23 cellular contexts compared by ENCODE assay signal in genomic region chr5:54659651-54660050, GRCh38.
DNase-seq lines count a peak whose midpoint lies in the region; ATAC-seq and TF ChIP-seq lines count a peak whose summit lies in the region.
"Had no signal": no experiment of that assay in that cellular context is flagged by ENCODE, and none has a peak within 500 bp of the region (broad histone marks: within the 10 kb centered on the region; RNA-seq: fewer than 3 reads in every experiment).

No MANE protein-coding gene starts in this region.

- TF ChIP-seq CTCF in left ventricle myocardium inferior (IDR thresholded peaks at IDR 0.05; ENCODE audit: borderline replicate concordance): no peak
- no peak for TF ChIP-seq CTCF in fibroblast of lung (conservative IDR thresholded peaks at IDR 0.05 in 1 of 2, IDR thresholded peaks at IDR 0.05 in 1 of 2; ENCODE audit: low read depth in 1 of 2, low read length in 2 of 2)
- TF ChIP-seq CTCF in progenitor cell of endocrine pancreas (IDR thresholded peaks at IDR 0.05; ENCODE audit: unreplicated experiment): no peak
- no peak for TF ChIP-seq CTCF in GM13977 (IDR thresholded peaks at IDR 0.05; ENCODE audit: extremely low read depth, insufficient read depth, missing control alignments)

- intact Hi-C loops in right cardiac atrium (cut with DNase I): no loop called here
- intact Hi-C loops in left ventricle myocardium inferior (cut with micrococcal nuclease): loop anchor here (10.0 kb wide), 1 partner anchor 135 kb away; no protein-coding TSS in a partner anchor

- 63% methylated on average over 4 of the region's 4 CpGs for WGBS in right cardiac atrium

- ATAC-seq in right cardiac atrium (no peak), GM21737 (IDR thresholded peaks at IDR 0.05; ENCODE audit: unreplicated experiment) (no peak)
- ATAC-seq in stimulated activated memory B cell treated with anti-CD40 and anti-IgM and Interleukin-4, amounts not matched to agents 10 μg/mL and 1 μg/mL and 100 μg/mL, for 72 hours: no peak
- ATAC-seq: activated naive CD4-positive, alpha-beta T cell treated with anti-CD3 and anti-CD28 coated beads, Interleukin-2, amount 50 U/mL, for 72 hours; effector memory CD8-positive, alpha-beta T cell; heart left ventricle; psoas muscle; stimulated activated naive B cell treated with anti-CD40 and anti-IgM and Interleukin-4, amounts not matched to agents 10 μg/mL and 1 μg/mL and 100 μg/mL, for 72 hours had no signal

- no peak overlapping the region for H3K4me3 ChIP-seq in right cardiac atrium (ENCODE audit: low read length)
- H3K4me3 ChIP-seq in left ventricle myocardium inferior: no peak overlapping the region
- H3K4me3 ChIP-seq in fibroblast of lung (replicated peaks in 1 of 4; ENCODE audit: control extremely low read depth in 1 of 4, insufficient read depth in 1 of 4, low read depth in 3 of 4, low read length in 4 of 4): no peak overlapping the region
- H3K4me3 ChIP-seq: BLaER1, heart left ventricle, psoas muscle, smooth muscle cell, tibial nerve had no signal

- H3K9me3 ChIP-seq in right cardiac atrium (ENCODE audit: control insufficient read depth, low read length) (no peaks in the 10 kb centered on the region), left ventricle myocardium inferior (replicated peaks) (no peaks in the 10 kb centered on the region), fibroblast of lung (ENCODE audit: control insufficient read depth, insufficient read depth, low read depth, low read length) (no peaks in the 10 kb centered on the region)
- H3K9me3 ChIP-seq: heart left ventricle, psoas muscle, tibial nerve had no signal

- in situ Hi-C loops in GM13977 (cut with MboI; ENCODE audit: low pct_unique_long_range_greater_than_20kb, low sequenced_read_pairs, unreplicated experiment): no loop called here

- H3K4me1 Mint-ChIP-seq in progenitor cell of endocrine pancreas (ENCODE audit: low read depth): no peaks in the 10 kb centered on the region
- peaks cover 10% of the 10 kb centered on the region for H3K4me1 Mint-ChIP-seq in stimulated activated memory B cell treated with anti-CD40 and anti-IgM and Interleukin-4, amounts not matched to agents 10 μg/mL and 1 μg/mL and 100 μg/mL, for 72 hours

- peak overlapping the region; percentile 4 for H3K27ac Mint-ChIP-seq in progenitor cell of endocrine pancreas
- H3K27ac Mint-ChIP-seq in stimulated activated memory B cell treated with anti-CD40 and anti-IgM and Interleukin-4, amounts not matched to agents 10 μg/mL and 1 μg/mL and 100 μg/mL, for 72 hours: no peak overlapping the region
- H3K27ac Mint-ChIP-seq: activated naive CD4-positive, alpha-beta T cell treated with anti-CD3 and anti-CD28 coated beads, Interleukin-2, amount 50 U/mL, for 72 hours; activated T-helper 1 cell treated with anti-CD3 and anti-CD28 coated beads, Interleukin-12 subunit alpha, Interleukin-12 subunit beta, Interleukin-2, Interleukin-4 antibody, amounts not matched to agents 30 ng/mL and 10 ng/mL and 1 ng/mL, durations not matched to agents 14 hours and 24 hours and 36 hours; effector memory CD8-positive, alpha-beta T cell; stimulated activated naive B cell treated with anti-CD40 and anti-IgM and Interleukin-4, amounts not matched to agents 10 μg/mL and 1 μg/mL and 100 μg/mL, for 72 hours; T-helper 2 cell treated with Interferon-gamma antibody and Interleukin-4, amounts not matched to agents 5 μg/mL and 100 μg/mL, for 36 hours had no signal

- H3K27me3 ChIP-seq in right cardiac atrium (ENCODE audit: control insufficient read depth, insufficient read depth) (no peaks in the 10 kb centered on the region), left ventricle myocardium inferior (ENCODE audit: low read depth) (no peaks in the 10 kb centered on the region), fibroblast of lung (ENCODE audit: control insufficient read depth, insufficient read depth, low read length) (no peaks in the 10 kb centered on the region)
- H3K27me3 ChIP-seq: BLaER1, heart left ventricle, tibial nerve had no signal

- H3K36me3 ChIP-seq in left ventricle myocardium inferior (no peaks in the 10 kb centered on the region), fibroblast of lung (ENCODE audit: control insufficient read depth, insufficient read depth, low read length) (no peaks in the 10 kb centered on the region)
- H3K36me3 ChIP-seq: BLaER1, heart left ventricle, tibial nerve, WERI-Rb-1 had no signal

- peak overlapping the region; percentile 51 for H3K4me2 ChIP-seq in fibroblast of lung (ENCODE audit: extremely low read depth, insufficient read depth, low read length)
- H3K4me2 ChIP-seq: BLaER1, smooth muscle cell had no signal

- H3K27me3 Mint-ChIP-seq in progenitor cell of endocrine pancreas: no peaks in the 10 kb centered on the region
- no peaks in the 10 kb centered on the region for H3K27me3 Mint-ChIP-seq in stimulated activated memory B cell treated with anti-CD40 and anti-IgM and Interleukin-4, amounts not matched to agents 10 μg/mL and 1 μg/mL and 100 μg/mL, for 72 hours
- H3K27me3 Mint-ChIP-seq: effector memory CD8-positive, alpha-beta T cell; stimulated activated naive B cell treated with anti-CD40 and anti-IgM and Interleukin-4, amounts not matched to agents 10 μg/mL and 1 μg/mL and 100 μg/mL, for 72 hours had no signal

- H2AFZ ChIP-seq in fibroblast of lung (ENCODE audit: low read length): peak overlapping the region; percentile 48

- H3K9me3 Mint-ChIP-seq in progenitor cell of endocrine pancreas (ENCODE audit: low read depth): no peaks in the 10 kb centered on the region
- no peaks in the 10 kb centered on the region for H3K9me3 Mint-ChIP-seq in stimulated activated memory B cell treated with anti-CD40 and anti-IgM and Interleukin-4, amounts not matched to agents 10 μg/mL and 1 μg/mL and 100 μg/mL, for 72 hours
- H3K9me3 Mint-ChIP-seq: activated naive CD4-positive, alpha-beta T cell treated with anti-CD3 and anti-CD28 coated beads, Interleukin-2, amount 50 U/mL, for 72 hours; activated T-helper 1 cell treated with anti-CD3 and anti-CD28 coated beads, Interleukin-12 subunit alpha, Interleukin-12 subunit beta, Interleukin-2, Interleukin-4 antibody, amounts not matched to agents 30 ng/mL and 10 ng/mL and 1 ng/mL, durations not matched to agents 14 hours and 24 hours and 36 hours; effector memory CD8-positive, alpha-beta T cell; stimulated activated naive B cell treated with anti-CD40 and anti-IgM and Interleukin-4, amounts not matched to agents 10 μg/mL and 1 μg/mL and 100 μg/mL, for 72 hours; T-helper 2 cell treated with Interferon-gamma antibody and Interleukin-4, amounts not matched to agents 5 μg/mL and 100 μg/mL, for 36 hours had no signal

- H3K4me3 Mint-ChIP-seq in progenitor cell of endocrine pancreas (ENCODE audit: low read depth): no peak overlapping the region
- no peak overlapping the region for H3K4me3 Mint-ChIP-seq in stimulated activated memory B cell treated with anti-CD40 and anti-IgM and Interleukin-4, amounts not matched to agents 10 μg/mL and 1 μg/mL and 100 μg/mL, for 72 hours
- H3K4me3 Mint-ChIP-seq: activated T-helper 1 cell treated with anti-CD3 and anti-CD28 coated beads, Interleukin-12 subunit alpha, Interleukin-12 subunit beta, Interleukin-2, Interleukin-4 antibody, amounts not matched to agents 30 ng/mL and 10 ng/mL and 1 ng/mL, durations not matched to agents 14 hours and 24 hours and 36 hours; effector memory CD8-positive, alpha-beta T cell; stimulated activated naive B cell treated with anti-CD40 and anti-IgM and Interleukin-4, amounts not matched to agents 10 μg/mL and 1 μg/mL and 100 μg/mL, for 72 hours; T-helper 2 cell treated with Interferon-gamma antibody and Interleukin-4, amounts not matched to agents 5 μg/mL and 100 μg/mL, for 36 hours had no signal

- H3K79me2 ChIP-seq in fibroblast of lung (ENCODE audit: control insufficient read depth, insufficient read depth, low read length): no peaks in the 10 kb centered on the region

- H3K4me1 ChIP-seq in right cardiac atrium (ENCODE audit: control insufficient read depth, insufficient read depth, low read length) (peaks cover 5% of the 10 kb centered on the region), left ventricle myocardium inferior (peaks cover 37% of the 10 kb centered on the region), fibroblast of lung (ENCODE audit: control insufficient read depth, extremely low read depth, insufficient read depth, low read length) (peaks cover 6% of the 10 kb centered on the region)
- H3K4me1 ChIP-seq: psoas muscle had no signal

- DNase-seq in right cardiac atrium (peak in 2 of 3 donors; percentile 46 to 54), left ventricle myocardium inferior (no peak), fibroblast of lung (ENCODE audit: low read depth in 2 of 2) (peak; percentile 25 to 54), progenitor cell of endocrine pancreas (ENCODE audit: low spot score, unreplicated experiment) (no peak), GM13977 (ENCODE audit: low spot score) (no peak)
- no peak for DNase-seq in effector CD8-positive, alpha-beta T cell (lab: John Stamatoyannopoulos, UW)
- DNase-seq: activated CD4-positive, alpha-beta T cell treated with anti-CD3 and anti-CD28 coated beads, Interleukin-2, amount 50 U/mL, for 1 hour; effector memory CD8-positive, alpha-beta T cell; EL; GOT3; heart left ventricle; NCI-H524; psoas muscle; stimulated activated naive B cell treated with anti-CD40 and anti-IgM and Interleukin-4, amounts not matched to agents 10 μg/mL and 1 μg/mL and 100 μg/mL, for 72 hours; WERI-Rb-1 had no signal

- H3K36me3 Mint-ChIP-seq in progenitor cell of endocrine pancreas (ENCODE audit: insufficient read depth): no peaks in the 10 kb centered on the region
- H3K36me3 Mint-ChIP-seq in stimulated activated memory B cell treated with anti-CD40 and anti-IgM and Interleukin-4, amounts not matched to agents 10 μg/mL and 1 μg/mL and 100 μg/mL, for 72 hours: no peaks in the 10 kb centered on the region
- H3K36me3 Mint-ChIP-seq: activated naive CD4-positive, alpha-beta T cell treated with anti-CD3 and anti-CD28 coated beads, Interleukin-2, amount 50 U/mL, for 72 hours; stimulated activated naive B cell treated with anti-CD40 and anti-IgM and Interleukin-4, amounts not matched to agents 10 μg/mL and 1 μg/mL and 100 μg/mL, for 72 hours had no signal

- no peaks in the 10 kb centered on the region for H4K20me1 ChIP-seq in fibroblast of lung (ENCODE audit: control insufficient read depth, extremely low read depth, insufficient read depth, low read length)
- H4K20me1 ChIP-seq: BLaER1 had no signal

- no peak overlapping the region for H3K9ac ChIP-seq in fibroblast of lung (ENCODE audit: insufficient read depth, low read length)
- H3K9ac ChIP-seq: BLaER1 had no signal

- no peak overlapping the region for H3K27ac ChIP-seq in right cardiac atrium (ENCODE audit: low read length)
- H3K27ac ChIP-seq in left ventricle myocardium inferior (replicated peaks): no peak overlapping the region
- H3K27ac ChIP-seq in fibroblast of lung (ENCODE audit: insufficient read depth, low read length): no peak overlapping the region
- H3K27ac ChIP-seq: BLaER1, psoas muscle, WERI-Rb-1 had no signal

Comparison
In these comparisons a context has a peak if more than half of its experiments do, and no peak if none do; other contexts are left out.
1. DNase-seq: peak in right cardiac atrium (2 of 3) and fibroblast of lung (2 of 2); none in left ventricle myocardium inferior (single experiment), progenitor cell of endocrine pancreas (single experiment), effector CD8-positive, alpha-beta T cell (single experiment) and GM13977 (single experiment).